33 cellular contexts compared by ENCODE assay signal in genomic region chr14:27315477-27315876, GRCh38.
"Had no signal": no experiment of that assay in that cellular context is flagged by ENCODE, and none has a peak within 500 bp of the region (broad histone marks: within the 10 kb centered on the region; RNA-seq: fewer than 3 reads in every experiment).

No MANE protein-coding gene starts in this region.

- DNase-seq: activated CD4-positive, alpha-beta memory T cell treated with anti-CD3 and anti-CD28 coated beads, Interleukin-2, amount 10 ng/mL, durations not matched to agents 7 days and 5 days; activated CD4-positive, alpha-beta T cell treated with anti-CD3 and anti-CD28 coated beads for 1 hour; activated CD4-positive, alpha-beta T cell treated with anti-CD3 and anti-CD28 coated beads for 4 hours; activated CD4-positive, alpha-beta T cell treated with anti-CD3 and anti-CD28 coated beads, Interleukin-2, amount 10 ng/mL, durations not matched to agents 7 days and 5 days; activated CD4-positive, alpha-beta T cell treated with anti-CD3 and anti-CD28 coated beads, Interleukin-2, amount 50 U/mL, for 4 hours; activated CD8-positive, alpha-beta memory T cell treated with anti-CD3 and anti-CD28 coated beads, Interleukin-2, amount 50 U/mL, for 48 hours; activated gamma-delta T cell; activated naive CD4-positive, alpha-beta T cell; activated naive CD4-positive, alpha-beta T cell treated with anti-CD3 and anti-CD28 coated beads, Interleukin-2, amount 10 ng/mL, durations not matched to agents 7 days and 5 days; activated naive CD8-positive, alpha-beta T cell treated with anti-CD3 and anti-CD28 coated beads, Interleukin-2, amount 10 ng/mL, durations not matched to agents 7 days and 5 days; activated T-cell treated with anti-CD3 and anti-CD28 coated beads for 4 hours; activated T-cell treated with anti-CD3 and anti-CD28 coated beads, Interleukin-2, amount 50 U/mL, for 24 hours; activated T-cell treated with anti-CD3 and anti-CD28 coated beads, Interleukin-2, amount 50 U/mL, for 72 hours; central memory CD4-positive, alpha-beta T cell; cerebellar nuclear complex; colonic mucosa; effector CD8-positive, alpha-beta T cell; esophagus squamous epithelium; foreskin melanocyte; heart right ventricle; T-helper 2 cell had no signal

- ATAC-seq: activated naive CD4-positive, alpha-beta T cell treated with anti-CD3 and anti-CD28 coated beads, Interleukin-2, amount 50 U/mL, for 72 hours; activated T-cell treated with anti-CD3 and anti-CD28 coated beads, Interleukin-2, amount 50 U/mL, for 72 hours; gastroesophageal sphincter; heart right ventricle; WTC11 had no signal

- H3K36me3 ChIP-seq: ascending aorta, breast epithelium, cardiac muscle cell, colonic mucosa, esophagus squamous epithelium, gastroesophageal sphincter, heart right ventricle had no signal

- H3K9me3 ChIP-seq: ascending aorta, breast epithelium, colonic mucosa, esophagus squamous epithelium, gastroesophageal sphincter had no signal

- H3K27ac ChIP-seq: ascending aorta, breast epithelium, cardiac muscle cell, colonic mucosa, epithelial cell of prostate, esophagus squamous epithelium, gastroesophageal sphincter, heart right ventricle, hepatocyte, VCaP had no signal

- H3K4me1 ChIP-seq: ascending aorta, breast epithelium, colonic mucosa, esophagus squamous epithelium, gastroesophageal sphincter, heart right ventricle had no signal

- H3K4me2 ChIP-seq: hepatocyte had no signal

- H3K4me3 ChIP-seq: ascending aorta, breast epithelium, cardiac muscle cell, colonic mucosa, esophagus squamous epithelium, gastroesophageal sphincter, heart right ventricle, hepatocyte had no signal

- H3K27me3 ChIP-seq: ascending aorta, breast epithelium, cardiac muscle cell, colonic mucosa, esophagus squamous epithelium, gastroesophageal sphincter, heart right ventricle, hepatocyte had no signal

- H2AFZ ChIP-seq: hepatocyte had no signal

- H3K79me2 ChIP-seq: hepatocyte had no signal

- FAIRE-seq: endometrium, endothelial cell of umbilical vein, TTC549 had no signal
